ENCODE assay signal across 7 cellular contexts in genomic region chr11:2142762-2143202, GRCh38. TPM values are rescaled to one million over a fixed set of nuclear protein-coding genes. Genes with fewer than 3 reads are reported as not detected.
DNase-seq lines count a peak whose midpoint lies in the region; ATAC-seq, FAIRE-seq and TF ChIP-seq lines count a peak whose summit lies in the region.

No MANE protein-coding gene starts in this region.

- no peaks in the 10 kb centered on the region for H3K4me1 ChIP-seq in endodermal cell (ENCODE audit: control insufficient read depth, insufficient read depth, low read length)
- peaks cover 4 to 25% (median 13%) of the 10 kb centered on the region in 9 donors for H3K4me1 ChIP-seq in heart right ventricle

- H3K36me3 ChIP-seq in endodermal cell (ENCODE audit: control insufficient read depth, insufficient read depth, low read length) (no peaks in the 10 kb centered on the region), heart right ventricle (no peaks in the 10 kb centered on the region)

- ATAC-seq in esophagus mucosa (peak; percentile 58), heart right ventricle (no peak)

- H3K4me3 ChIP-seq in endodermal cell (ENCODE audit: low read length), result no peak overlapping the region
- H3K4me3 ChIP-seq in heart right ventricle, result no peak overlapping the region

- no peak overlapping the region for H3K4me3 Mint-ChIP-seq in T-helper 1 cell treated with Interleukin-12 subunit alpha and Interleukin-12 subunit beta and Interleukin-4 antibody, amounts not matched to agents 30 μg/mL and 1 μg/mL, for 36 hours
- no peak overlapping the region for H3K4me3 Mint-ChIP-seq in endodermal cell

- H3K9me3 Mint-ChIP-seq in T-helper 1 cell treated with Interleukin-12 subunit alpha and Interleukin-12 subunit beta and Interleukin-4 antibody, amounts not matched to agents 30 μg/mL and 1 μg/mL, for 36 hours, result no peaks in the 10 kb centered on the region
- no peaks in the 10 kb centered on the region for H3K9me3 Mint-ChIP-seq in endodermal cell

- H3K27ac ChIP-seq in endodermal cell (ENCODE audit: low read depth, low read length), result no peak overlapping the region
- no peak overlapping the region for H3K27ac ChIP-seq in heart right ventricle

- TF ChIP-seq POLR2A in H54 (IDR thresholded peaks at IDR 0.05; ENCODE audit: low read depth, low read length), result no peak

- H3K27me3 ChIP-seq in endodermal cell (ENCODE audit: control insufficient read depth, insufficient read depth, low read length, poor library complexity, severe bottlenecking), result peaks cover 93% of the 10 kb centered on the region
- H3K27me3 ChIP-seq in heart right ventricle, result peaks cover 34 to 96% (median 90%) of the 10 kb centered on the region in 7 donors

- FAIRE-seq in H54 (lab: Jason Lieb, UNC), result peak; percentile 88

- intact Hi-C loops in heart right ventricle (cut with DNase I), result loop anchor here in 3 of 10 donors (5.0 to 10.0 kb wide), 3 partner anchors 50 to 260 kb away; no protein-coding TSS in a partner anchor

- 10 to 16% methylated on average over 4 to 6 of the region's 6 CpGs for WGBS in endodermal cell (ENCODE audit: insufficient coverage in 1 of 2, insufficient read length in 1 of 2), 2 experiments
- WGBS in heart right ventricle, 2 donors, result 21 to 26% methylated on average over 6 of the region's 6 CpGs

- peaks cover 5% of the 10 kb centered on the region for H3K4me1 Mint-ChIP-seq in T-helper 1 cell treated with Interleukin-12 subunit alpha and Interleukin-12 subunit beta and Interleukin-4 antibody, amounts not matched to agents 30 μg/mL and 1 μg/mL, for 36 hours (ENCODE audit: low read depth)
- H3K4me1 Mint-ChIP-seq in endodermal cell, result peaks cover 3% of the 10 kb centered on the region

- peaks cover 75% of the 10 kb centered on the region for H3K27me3 Mint-ChIP-seq in T-helper 1 cell treated with Interleukin-12 subunit alpha and Interleukin-12 subunit beta and Interleukin-4 antibody, amounts not matched to agents 30 μg/mL and 1 μg/mL, for 36 hours (ENCODE audit: low read depth)
- peaks cover 87% of the 10 kb centered on the region for H3K27me3 Mint-ChIP-seq in endodermal cell (ENCODE audit: insufficient read depth)

- H3K36me3 Mint-ChIP-seq in T-helper 1 cell treated with Interleukin-12 subunit alpha and Interleukin-12 subunit beta and Interleukin-4 antibody, amounts not matched to agents 30 μg/mL and 1 μg/mL, for 36 hours (ENCODE audit: low read depth), result no peaks in the 10 kb centered on the region
- H3K36me3 Mint-ChIP-seq in endodermal cell (ENCODE audit: low read depth), result no peaks in the 10 kb centered on the region

- H3K27ac Mint-ChIP-seq in T-helper 1 cell treated with Interleukin-12 subunit alpha and Interleukin-12 subunit beta and Interleukin-4 antibody, amounts not matched to agents 30 μg/mL and 1 μg/mL, for 36 hours, result peak overlapping the region; percentile 41
- H3K27ac Mint-ChIP-seq in endodermal cell, result no peak overlapping the region

- H3K9me3 ChIP-seq in endodermal cell (ENCODE audit: control insufficient read depth, low read length) (no peaks in the 10 kb centered on the region), heart right ventricle (no peaks in the 10 kb centered on the region)

- TF ChIP-seq CTCF in endodermal cell (conservative IDR thresholded peaks at IDR 0.05) (no peak), heart right ventricle (IDR thresholded peaks at IDR 0.05) (no peak)

- H3K9ac ChIP-seq in endodermal cell (ENCODE audit: extremely low read depth, low read length, poor library complexity, severe bottlenecking), result no peak overlapping the region

- peak; percentile 97 for DNase-seq in H54 (ENCODE audit: insufficient read length, low spot score)
- peak; percentile 72 for DNase-seq in stimulated activated CD4-positive, alpha-beta T cell treated with anti-CD3 and anti-CD28 coated beads, Interleukin-4, amount 100 ng/mL, for 24 hours
- no peak for DNase-seq in endodermal cell
- DNase-seq in central memory CD4-positive, alpha-beta T cell, result no peak
- DNase-seq in heart right ventricle, result no peak

RNA-seq across cellular contexts. Expression of gene IGF2, which starts 3.6 kb away (rescaled TPM):
- total RNA-seq in esophagus mucosa, result 1.6 TPM
- total RNA-seq in endodermal cell, result 1 to 10 TPM in 1 of 2 donors, under 1 TPM in 1; 0.80 to 5.1 TPM
- 28.1 TPM for polyA plus RNA-seq in endodermal cell (2013, experiment 1 of 2)
- polyA plus RNA-seq in endodermal cell (2013, experiment 2 of 2), result 20.1 TPM
- 100 to 1,000 TPM in 3 of 10 donors, 10 to 100 TPM in 7; 68.8 to 195 (median 81.6) TPM for total RNA-seq in heart right ventricle
- polyA plus RNA-seq in heart right ventricle, result 10 to 100 TPM; 36.0 to 85.9 TPM

RNA-seq across cellular contexts. Expression of gene INS, which starts 18.2 kb away (rescaled TPM):
- total RNA-seq in esophagus mucosa, result not detected
- not detected for total RNA-seq in endodermal cell
- not detected for polyA plus RNA-seq in endodermal cell (2013, experiment 1 of 2)
- polyA plus RNA-seq in endodermal cell (2013, experiment 2 of 2), result not detected
- 1 to 10 TPM in 1 of 10 donors, under 1 TPM in 1, not detected in 8; 0.76 to 1.0 TPM for total RNA-seq in heart right ventricle
- 1 to 10 TPM in 1 of 2 donors, not detected in 1; 3.3 TPM for polyA plus RNA-seq in heart right ventricle

RNA-seq across cellular contexts. Expression of gene TH, which starts 28.8 kb away (rescaled TPM):
- total RNA-seq in esophagus mucosa (0.40 TPM), endodermal cell (not detected), heart right ventricle (not detected)
- 44.8 TPM for polyA plus RNA-seq in endodermal cell (2013, experiment 1 of 2)
- polyA plus RNA-seq in endodermal cell (2013, experiment 2 of 2), result 37.3 TPM
- under 1 TPM; 0.14 to 0.15 TPM for polyA plus RNA-seq in heart right ventricle

Comparison
In these comparisons a context has a peak if more than half of its experiments do, and no peak if none do; other contexts are left out.
1. DNase-seq: peak in H54 (single experiment) and stimulated activated CD4-positive, alpha-beta T cell treated with anti-CD3 and anti-CD28 coated beads, Interleukin-4, amount 100 ng/mL, for 24 hours (single experiment); none in endodermal cell (single experiment), central memory CD4-positive, alpha-beta T cell (single experiment) and heart right ventricle (0 of 2).
2. RNA of gene IGF2, which starts 3.6 kb away (total RNA-seq): 68.8 to 195 TPM in heart right ventricle; 0.80 to 5.1 TPM in endodermal cell and 1.6 TPM in esophagus mucosa (single experiment); every median in the first group is over 10 times any median in the second.